Comparison of ENCODE assay signal across 8 cellular contexts in the genomic region with DNA sequence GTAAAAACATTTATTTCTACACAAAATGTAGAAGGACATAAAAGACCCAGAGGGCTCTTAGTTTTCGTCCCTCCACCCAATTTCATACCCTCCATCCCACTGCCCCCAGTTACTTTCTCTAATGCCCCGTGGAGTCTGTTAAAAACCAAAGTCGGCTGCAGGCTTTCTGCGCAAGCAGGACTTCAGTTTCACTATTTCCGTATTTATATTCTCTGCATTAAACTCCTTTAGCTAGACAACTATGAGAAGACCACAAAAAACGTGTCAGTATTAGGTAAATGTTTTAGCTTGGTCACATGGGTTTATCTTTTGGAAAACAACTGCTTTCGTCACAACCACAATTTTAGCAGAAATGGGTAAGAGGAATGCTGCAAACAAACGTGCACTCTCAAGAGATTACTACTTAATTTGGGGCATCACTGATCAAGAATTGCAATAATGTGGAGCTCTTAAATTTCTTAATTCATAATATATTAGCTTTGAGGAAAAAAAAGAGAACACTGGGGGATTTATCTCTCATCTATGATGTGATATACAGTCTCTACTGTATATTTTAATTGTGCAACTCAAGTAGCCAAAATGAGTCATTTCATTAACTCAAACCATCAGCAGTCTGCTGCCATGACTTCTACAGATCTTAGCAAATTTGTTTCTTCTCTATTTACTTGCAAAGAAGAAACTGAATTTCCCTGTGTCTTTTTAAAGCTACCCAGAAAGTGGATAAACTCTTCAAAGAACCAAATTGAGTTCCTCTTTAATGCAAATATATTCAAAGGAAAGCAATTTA. TPM values are rescaled to one million over a fixed set of nuclear protein-coding genes. Genes with fewer than 3 reads are reported as not detected.
DNase-seq lines count a peak whose midpoint lies in the region; FAIRE-seq and TF ChIP-seq lines count a peak whose summit lies in the region.

No MANE protein-coding gene starts in this region.

- H3K9me3 Mint-ChIP-seq in astrocyte (ENCODE audit: unreplicated experiment), result no peaks in the 10 kb centered on the region

- H3K4me1 ChIP-seq in HEK293 (ENCODE audit: control insufficient read depth, insufficient read depth, low read length) (peaks cover 11% of the 10 kb centered on the region), astrocyte (ENCODE audit: insufficient read depth, low read length) (peaks cover 14% of the 10 kb centered on the region), subcutaneous abdominal adipose tissue (ENCODE audit: control insufficient read depth in 5 of 5, insufficient read depth in 5 of 5, low read length in 5 of 5) (peaks cover 3 to 38% (median 35%) of the 10 kb centered on the region in 5 donors)

- H3K4me3 Mint-ChIP-seq in astrocyte (ENCODE audit: unreplicated experiment), result peak overlapping the region; percentile 90

- H3K36me3 Mint-ChIP-seq in astrocyte (ENCODE audit: low read depth, unreplicated experiment), result no peaks in the 10 kb centered on the region

- peak overlapping the region; percentile 79; the same call in 1 of the 2 replicates for H3K27ac ChIP-seq in HEK293 (ENCODE audit: extremely low read depth, low read depth, low read length)
- H3K27ac ChIP-seq in astrocyte (ENCODE audit: low read depth, low read length), result peak overlapping the region; percentile 86
- H3K27ac ChIP-seq in subcutaneous abdominal adipose tissue (ENCODE audit: low read depth, low read length), result peak overlapping the region; percentile 56

- H3K79me2 ChIP-seq in astrocyte (ENCODE audit: insufficient read depth, low read length), result peaks cover 30% of the 10 kb centered on the region

- H3K9me3 ChIP-seq in HEK293 (ENCODE audit: control insufficient read depth, insufficient read depth, low read depth, low read length), result no peaks in the 10 kb centered on the region
- H3K9me3 ChIP-seq in astrocyte (ENCODE audit: insufficient read depth, low read depth, low read length), result no peaks in the 10 kb centered on the region
- no peaks in the 10 kb centered on the region for H3K9me3 ChIP-seq in subcutaneous abdominal adipose tissue (ENCODE audit: control insufficient read depth in 5 of 5, low read length in 5 of 5)

- FAIRE-seq in astrocyte (lab: Jason Lieb, UNC), result peak; percentile 13

- no peaks in the 10 kb centered on the region for H3K36me3 ChIP-seq in HEK293 (ENCODE audit: control insufficient read depth in 2 of 2, insufficient read depth in 1 of 2, low read length in 2 of 2)
- no peaks in the 10 kb centered on the region for H3K36me3 ChIP-seq in astrocyte (ENCODE audit: insufficient read depth, low read length)
- no peaks in the 10 kb centered on the region for H3K36me3 ChIP-seq in subcutaneous abdominal adipose tissue (ENCODE audit: control insufficient read depth in 5 of 5, insufficient read depth in 5 of 5, low read length in 5 of 5)

- H3K27me3 ChIP-seq in astrocyte (ENCODE audit: insufficient read depth, low read length) (no peaks in the 10 kb centered on the region), subcutaneous abdominal adipose tissue (ENCODE audit: control insufficient read depth in 5 of 5, insufficient read depth in 4 of 5, low read length in 5 of 5) (no peaks in the 10 kb centered on the region)

- H3K9ac ChIP-seq in astrocyte (ENCODE audit: low read length) (peak overlapping the region; percentile 92), subcutaneous abdominal adipose tissue (ENCODE audit: low read length in 5 of 5) (peak overlapping the region; percentile 57 to 92 (median 86))

- peak overlapping the region; percentile 71 for H3K4me3 ChIP-seq in HEK293 (ENCODE audit: low read depth, low read length)
- H3K4me3 ChIP-seq in astrocyte (ENCODE audit: insufficient read depth, low read depth, low read length), result peak overlapping the region; percentile 97
- H3K4me3 ChIP-seq in subcutaneous abdominal adipose tissue (ENCODE audit: low read depth in 1 of 5, low read length in 5 of 5), result peak overlapping the region; percentile 78 to 98 (median 85)

- peaks cover 10% of the 10 kb centered on the region for H3K4me1 Mint-ChIP-seq in astrocyte (ENCODE audit: low read depth, unreplicated experiment)

- peak; percentile 11 for DNase-seq in SKM-1 treated with dmso at 0.1 percent for 144 hours (lab: John Stamatoyannopoulos, UW; ENCODE audit: unreplicated experiment)
- no peak for DNase-seq in SKM-1 (lab: John Stamatoyannopoulos, UW; ENCODE audit: unreplicated experiment)
- DNase-seq in MV-4-11 (lab: John Stamatoyannopoulos, UW), result peak; percentile 70
- DNase-seq in astrocyte (ENCODE audit: low read depth), result peak; percentile 55
- DNase-seq in iris pigment epithelial cell (ENCODE audit: low read depth), result peak; percentile 36
- no peak for DNase-seq in NCI-H345 (lab: John Stamatoyannopoulos, UW)

- peaks cover 11% of the 10 kb centered on the region for H4K20me1 ChIP-seq in astrocyte (ENCODE audit: insufficient read depth, low read length)

- peak overlapping the region; percentile 94 for H3K4me2 ChIP-seq in astrocyte (ENCODE audit: low read length)

- POLR2A ChIA-PET in HEK293 (lab: Yijun Ruan, JAX), result no interaction called here

- peak overlapping the region; percentile 70 for H3K27ac Mint-ChIP-seq in astrocyte (ENCODE audit: unreplicated experiment)

- TF ChIP-seq CTCF in HEK293 (tag by site-specific recombination; IDR thresholded peaks at IDR 0.05), result no peak
- no peak for TF ChIP-seq CTCF in astrocyte (IDR thresholded peaks at IDR 0.05; ENCODE audit: insufficient read depth, low read depth, low read length)

- peak overlapping the region; percentile 88 for H2AFZ ChIP-seq in astrocyte (ENCODE audit: low read depth, low read length)

- H3K27me3 Mint-ChIP-seq in astrocyte (ENCODE audit: low read depth, unreplicated experiment), result no peaks in the 10 kb centered on the region

- CTCF ChIA-PET in HEK293 (lab: Yijun Ruan, JAX), result no interaction called here

TF ChIP-seq in HEK293, 187 proteins besides CTCF, POLR2A, EP300 and RAD21:
- no peak for TF ChIP-seq HOXD13 (CRISPR knock-in tag; IDR thresholded peaks at IDR 0.05; ENCODE audit: borderline replicate concordance)
- TF ChIP-seq PRDM1 (tag by site-specific recombination; IDR thresholded peaks at IDR 0.05), result 0 out of 2 replicates have a peak, but pooled peaks have one; percentile 7
TF ChIP-seq in HEK293: peak in this region for 1.

RNA-seq across cellular contexts. Expression of gene NSMCE3, which starts 0.7 kb away (rescaled TPM):
- 8.2 and 8.3 TPM in 2 replicates for total RNA-seq in astrocyte

Comparison
In these comparisons a context has a peak if more than half of its experiments do, and no peak if none do; other contexts are left out.
1. DNase-seq: peak in SKM-1 treated with dmso at 0.1 percent for 144 hours (single experiment), MV-4-11 (single experiment), astrocyte (single experiment) and iris pigment epithelial cell (single experiment); none in SKM-1 (single experiment) and NCI-H345 (single experiment).
2. Peak in every context shown above with its lines, with median percentiles within 50 percentile points of each other: H3K27ac ChIP-seq and H3K4me3 ChIP-seq.